Comparison of ENCODE assay signal across 9 cellular contexts in genomic region chr16:3459401-3460090, GRCh38. TPM values are rescaled to one million over a fixed set of nuclear protein-coding genes. Genes with fewer than 3 reads are reported as not detected.
DNase-seq lines count a peak whose midpoint lies in the region; ATAC-seq, FAIRE-seq and TF ChIP-seq lines count a peak whose summit lies in the region.
"Had no signal": no experiment of that assay in that cellular context is flagged by ENCODE, and none has a peak within 500 bp of the region (broad histone marks: within the 10 kb centered on the region; RNA-seq: fewer than 3 reads in every experiment).

No MANE protein-coding gene starts in this region.

- CTCF ChIA-PET in HEK293T (lab: Yijun Ruan, JAX) = interaction anchor here (0.6 kb wide), 1 partner anchor 184 kb away, joined by 3 read pairs; no protein-coding TSS in a partner anchor

- peaks cover 64% of the 10 kb centered on the region for H3K79me2 ChIP-seq in astrocyte (ENCODE audit: insufficient read depth, low read length)

- DNase-seq in cardiac muscle cell (ENCODE audit: low read depth in 1 of 2, low spot score in 1 of 2) (peak in 1 of 2 donors; percentile 41), Right ventricle myocardium superior (no peak), astrocyte (ENCODE audit: low read depth) (peak; percentile 12), right lobe of liver (no peak), upper lobe of left lung (no peak), HEK293T (ENCODE audit: extremely low spot score) (no peak), SHP77 treated with DMSO at 0.1 percent for 48 hours (lab: John Stamatoyannopoulos, UW) (no peak), HPDE6-E6E7 (ENCODE audit: extremely low spot score) (no peak)
- DNase-seq: activated CD4-positive, CD25-positive, alpha-beta regulatory T cell had no signal

- peak overlapping the region; percentile 93 for H3K9ac ChIP-seq in astrocyte (ENCODE audit: low read length)

- H3K4me3 ChIP-seq in cardiac muscle cell (peak overlapping the region; percentile 66), astrocyte (ENCODE audit: insufficient read depth, low read depth, low read length) (peak overlapping the region; percentile 79), right lobe of liver (peak overlapping the region in 2 of 3 donors; percentile 63 to 89), upper lobe of left lung (peak overlapping the region in 3 of 4 donors; percentile 79 to 96 (median 93))

- H3K4me1 ChIP-seq in cardiac muscle cell (ENCODE audit: low read depth) (peaks cover 37% of the 10 kb centered on the region), astrocyte (ENCODE audit: insufficient read depth, low read length) (peaks cover 24% of the 10 kb centered on the region), right lobe of liver (peaks cover 0 to 52% (median 14%) of the 10 kb centered on the region in 4 donors), upper lobe of left lung (peaks cover 39 to 62% (median 50%) of the 10 kb centered on the region in 4 donors)

- 32% methylated on average over 9 of the region's 9 CpGs for WGBS in right lobe of liver (ENCODE audit: insufficient coverage, low coverage, low lambda C conversion rate, missing lambda C conversion rate)
- WGBS in upper lobe of left lung, 2 donors = 65 to 67% methylated on average over 9 of the region's 9 CpGs

- H3K27me3 ChIP-seq in cardiac muscle cell (no peaks in the 10 kb centered on the region), astrocyte (ENCODE audit: insufficient read depth, low read length) (no peaks in the 10 kb centered on the region), right lobe of liver (no peaks in the 10 kb centered on the region), upper lobe of left lung (no peaks in the 10 kb centered on the region)

- no peak overlapping the region for H2AFZ ChIP-seq in astrocyte (ENCODE audit: low read depth, low read length)

- TF ChIP-seq POLR2A in right lobe of liver (IDR thresholded peaks at IDR 0.05) = no peak
- TF ChIP-seq POLR2A in upper lobe of left lung (IDR thresholded peaks at IDR 0.05) = no peak

- H3K36me3 ChIP-seq in cardiac muscle cell = no peaks in the 10 kb centered on the region
- no peaks in the 10 kb centered on the region for H3K36me3 ChIP-seq in astrocyte (ENCODE audit: insufficient read depth, low read length)
- H3K36me3 ChIP-seq in right lobe of liver = no peaks in the 10 kb centered on the region
- H3K36me3 ChIP-seq in upper lobe of left lung = no peaks in the 10 kb centered on the region

- intact Hi-C loops in Right ventricle myocardium superior (cut with DNase I) = loop anchor here (5.0 kb wide), 2 partner anchors 152 to 197 kb away; partner anchors contain the start of genes TIGD7 and ZNF75A
- intact Hi-C loops in right lobe of liver (cut with DNase I) = no loop called here

- H3K4me1 Mint-ChIP-seq in astrocyte (ENCODE audit: low read depth, unreplicated experiment) = peaks cover 30% of the 10 kb centered on the region

- H3K4me3 Mint-ChIP-seq in astrocyte (ENCODE audit: unreplicated experiment) = peak overlapping the region; percentile 96

- no peak for TF ChIP-seq EP300 in upper lobe of left lung (IDR thresholded peaks at IDR 0.05)

- TF ChIP-seq CTCF in cardiac muscle cell (IDR thresholded peaks at IDR 0.05; ENCODE audit: low read depth, low read length) (no peak), astrocyte (IDR thresholded peaks at IDR 0.05; ENCODE audit: insufficient read depth, low read depth, low read length) (no peak), right lobe of liver (IDR thresholded peaks at IDR 0.05) (no peak), upper lobe of left lung (IDR thresholded peaks at IDR 0.05) (no peak)

- ATAC-seq in Right ventricle myocardium superior (ENCODE audit: poor library complexity) = no peak
- ATAC-seq in right lobe of liver = no peak
- ATAC-seq in upper lobe of left lung (ENCODE audit: low FRiP score in 2 of 2) = no peak

- H3K36me3 Mint-ChIP-seq in astrocyte (ENCODE audit: low read depth, unreplicated experiment) = peaks cover 3% of the 10 kb centered on the region

- H3K27ac Mint-ChIP-seq in astrocyte (ENCODE audit: unreplicated experiment) = peak overlapping the region; percentile 94

- H3K4me2 ChIP-seq in astrocyte (ENCODE audit: low read length) = peak overlapping the region; percentile 93

- H3K9me3 ChIP-seq in cardiac muscle cell (ENCODE audit: low read depth) (no peaks in the 10 kb centered on the region), astrocyte (ENCODE audit: insufficient read depth, low read depth, low read length) (no peaks in the 10 kb centered on the region), right lobe of liver (no peaks in the 10 kb centered on the region), upper lobe of left lung (no peaks in the 10 kb centered on the region)

- H3K27ac ChIP-seq in cardiac muscle cell (peak overlapping the region; percentile 98), astrocyte (ENCODE audit: low read depth, low read length) (no peak overlapping the region), right lobe of liver (peak overlapping the region in 2 of 3 donors; percentile 5 to 98), upper lobe of left lung (peak overlapping the region; percentile 96 to 99 (median 98))

- H3K9me3 Mint-ChIP-seq in astrocyte (ENCODE audit: unreplicated experiment) = no peaks in the 10 kb centered on the region

- H3K27me3 Mint-ChIP-seq in astrocyte (ENCODE audit: low read depth, unreplicated experiment) = no peaks in the 10 kb centered on the region

- no peak for FAIRE-seq in astrocyte (lab: Jason Lieb, UNC)

- peaks cover 59% of the 10 kb centered on the region for H4K20me1 ChIP-seq in astrocyte (ENCODE audit: insufficient read depth, low read length)

- POLR2A ChIA-PET in HEK293T (lab: Yijun Ruan, JAX) = no interaction called here

TF ChIP-seq in HEK293T, 16 proteins besides CTCF, POLR2A, EP300 and RAD21:
- TF ChIP-seq L3MBTL2 (conservative IDR thresholded peaks at IDR 0.05) (no peak), HDGF (IDR thresholded peaks at IDR 0.05; ENCODE audit: borderline replicate concordance) (no peak), ARNT (IDR thresholded peaks at IDR 0.05) (no peak), TARDBP (IDR thresholded peaks at IDR 0.05) (no peak), LEF1 (IDR thresholded peaks at IDR 0.05; ENCODE audit: borderline replicate concordance) (no peak), FOXM1 (IDR thresholded peaks at IDR 0.05; ENCODE audit: borderline replicate concordance) (no peak), ELF4 (IDR thresholded peaks at IDR 0.05) (no peak), SUZ12 (IDR thresholded peaks at IDR 0.05) (no peak), CTBP1 (IDR thresholded peaks at IDR 0.05; ENCODE audit: borderline replicate concordance) (no peak), ZNF384 (IDR thresholded peaks at IDR 0.05) (no peak), PKNOX1 (IDR thresholded peaks at IDR 0.05) (no peak), FOXA1 (IDR thresholded peaks at IDR 0.05) (no peak), SP1 (IDR thresholded peaks at IDR 0.05) (no peak), NFRKB (IDR thresholded peaks at IDR 0.05) (no peak)

RNA-seq across cellular contexts. Expression of gene NAA60, which starts 16.1 kb away (rescaled TPM):
- total RNA-seq in cardiac muscle cell (43.9 and 50.7 TPM in 2 replicates), Right ventricle myocardium superior (47.0 TPM), astrocyte (61.1 and 64.9 TPM in 2 replicates), right lobe of liver (10 to 100 TPM; 25.0 to 46.6 (median 30.8) TPM), upper lobe of left lung (10 to 100 TPM; 33.0 to 77.5 (median 54.6) TPM)
- polyA plus RNA-seq in cardiac muscle cell = 77.0 and 83.0 TPM in 2 replicates

RNA-seq across cellular contexts. Expression of gene ZNF597, which starts 16.2 kb away (rescaled TPM):
- total RNA-seq in cardiac muscle cell = 1.2 and 2.1 TPM in 2 replicates
- polyA plus RNA-seq in cardiac muscle cell = 0.56 and 2.5 TPM in 2 replicates
- 1.5 TPM for total RNA-seq in Right ventricle myocardium superior
- 3.9 and 4.7 TPM in 2 replicates for total RNA-seq in astrocyte
- total RNA-seq in right lobe of liver = 1 to 10 TPM in 3 of 6 experiments, under 1 TPM in 3; 0.86 to 1.7 (median 1.1) TPM
- 1 to 10 TPM in 5 of 6 donors, under 1 TPM in 1; 0.78 to 7.7 (median 4.6) TPM for total RNA-seq in upper lobe of left lung

RNA-seq across cellular contexts. Expression of gene C16orf90, which starts 35.7 kb away (rescaled TPM):
- not detected in 2 replicates for total RNA-seq in cardiac muscle cell
- polyA plus RNA-seq in cardiac muscle cell = not detected in 2 replicates
- total RNA-seq in Right ventricle myocardium superior = not detected
- not detected in 2 replicates for total RNA-seq in astrocyte
- not detected for total RNA-seq in right lobe of liver
- not detected for total RNA-seq in upper lobe of left lung

RNA-seq across cellular contexts. Expression of gene CLUAP1, which starts 41.3 kb away (rescaled TPM):
- total RNA-seq in cardiac muscle cell = 23.3 and 29.0 TPM in 2 replicates
- 50.5 and 52.0 TPM in 2 replicates for polyA plus RNA-seq in cardiac muscle cell
- 17.4 TPM for total RNA-seq in Right ventricle myocardium superior
- total RNA-seq in astrocyte = 15.4 and 16.3 TPM in 2 replicates
- total RNA-seq in right lobe of liver = 1 to 10 TPM; 3.8 to 9.8 (median 6.6) TPM
- 10 to 100 TPM; 12.8 to 40.8 (median 18.4) TPM for total RNA-seq in upper lobe of left lung

RNA-seq across cellular contexts. Expression of gene ZNF174, which starts 58.5 kb away (rescaled TPM):
- 32.0 and 33.5 TPM in 2 replicates for total RNA-seq in cardiac muscle cell
- polyA plus RNA-seq in cardiac muscle cell = 31.4 and 33.1 TPM in 2 replicates
- total RNA-seq in Right ventricle myocardium superior = 11.3 TPM
- total RNA-seq in astrocyte = 8.2 and 9.7 TPM in 2 replicates
- total RNA-seq in right lobe of liver = 1 to 10 TPM; 3.4 to 5.3 (median 4.1) TPM
- 10 to 100 TPM in 4 of 6 donors, 1 to 10 TPM in 2; 9.0 to 30.4 (median 10.6) TPM for total RNA-seq in upper lobe of left lung
